ENCODE assay signal across 8 cellular contexts in the genomic region with DNA sequence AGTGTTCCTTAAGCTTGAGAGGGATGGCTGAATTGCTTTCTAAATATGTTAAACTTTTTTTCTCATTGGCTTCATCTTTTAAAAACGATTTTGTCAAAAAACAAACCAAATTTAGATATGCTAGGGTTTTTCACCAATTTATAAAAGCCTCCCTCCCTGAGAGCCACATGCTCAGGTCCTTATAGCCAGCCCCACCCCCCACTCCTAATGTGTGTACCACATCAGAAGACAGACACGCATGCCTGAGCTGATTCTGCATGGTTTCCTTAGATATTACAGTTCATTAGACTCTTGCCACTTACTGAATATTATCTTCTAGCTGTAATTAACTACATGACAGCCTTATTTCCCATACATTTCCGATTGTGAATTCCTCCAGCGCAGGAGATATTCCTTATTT. TPM values are rescaled to one million over a fixed set of nuclear protein-coding genes. Genes with fewer than 3 reads are reported as not detected.
A peak's percentile ranks its signal among the peaks of the same experiment; 100 is the strongest.
DNase-seq lines count a peak whose midpoint lies in the region; ATAC-seq and TF ChIP-seq lines count a peak whose summit lies in the region.

No MANE protein-coding gene starts in this region.

- DNase-seq in BE2C (peak; percentile 62), KBM-7 (peak; percentile 44), fibroblast of mammary gland (ENCODE audit: low read depth) (peak; percentile 44), gastrocnemius medialis (no peak), KG1 (lab: John Stamatoyannopoulos, UW) (no peak), SKM-1 treated with dmso at 0.1 percent for 144 hours (lab: John Stamatoyannopoulos, UW; ENCODE audit: unreplicated experiment) (no peak)
- peak; percentile 66 for DNase-seq in activated CD4-positive, alpha-beta memory T cell treated with anti-CD3 and anti-CD28 coated beads for 36 hours

- intact Hi-C loops in activated CD4-positive, alpha-beta memory T cell treated with anti-CD3 and anti-CD28 coated beads for 36 hours (cut with micrococcal nuclease), result loop anchor here (1.0 to 5.0 kb wide), 4 partner anchors 13 to 262 kb away; no protein-coding TSS in a partner anchor
- intact Hi-C loops in gastrocnemius medialis (cut with DNase I; ENCODE audit: low total_unique reads), result no loop called here

- H3K27ac Mint-ChIP-seq in activated CD4-positive, alpha-beta memory T cell treated with anti-CD3 and anti-CD28 coated beads for 36 hours, result peak overlapping the region; percentile 89

- peak overlapping the region; percentile 89 for H3K4me3 Mint-ChIP-seq in activated CD4-positive, alpha-beta memory T cell treated with anti-CD3 and anti-CD28 coated beads for 36 hours

- no peak for TF ChIP-seq CTCF in BE2C (IDR thresholded peaks at IDR 0.05; ENCODE audit: low read depth, low read length)
- TF ChIP-seq CTCF in fibroblast of mammary gland (conservative IDR thresholded peaks at IDR 0.05; ENCODE audit: control insufficient read depth, insufficient read depth, low read depth, low read length), result no peak
- no peak for TF ChIP-seq CTCF in gastrocnemius medialis (IDR thresholded peaks at IDR 0.05 in 4 of 5, conservative IDR thresholded peaks at IDR 0.05 in 1 of 5)

- peaks cover 69% of the 10 kb centered on the region for H3K4me1 Mint-ChIP-seq in activated CD4-positive, alpha-beta memory T cell treated with anti-CD3 and anti-CD28 coated beads for 36 hours (ENCODE audit: low read depth)

- no peaks in the 10 kb centered on the region for H3K27me3 Mint-ChIP-seq in activated CD4-positive, alpha-beta memory T cell treated with anti-CD3 and anti-CD28 coated beads for 36 hours

- ATAC-seq in gastrocnemius medialis (no peak), HG02763 (IDR thresholded peaks at IDR 0.05; ENCODE audit: unreplicated experiment) (no peak)

- H3K4me1 ChIP-seq in BE2C, result peaks cover 14% of the 10 kb centered on the region
- H3K4me1 ChIP-seq in gastrocnemius medialis, result peaks cover 56 to 57% of the 10 kb centered on the region in 2 donors

- H3K9me3 ChIP-seq in BE2C (no peaks in the 10 kb centered on the region), gastrocnemius medialis (no peaks in the 10 kb centered on the region)

- H3K4me3 ChIP-seq in BE2C (ENCODE audit: low read depth, low read length) (peak overlapping the region; percentile 87), fibroblast of mammary gland (ENCODE audit: control insufficient read depth, low read depth, low read length) (peak overlapping the region; percentile 78), gastrocnemius medialis (peak overlapping the region; percentile 56 to 81 (median 72))

- peak overlapping the region; percentile 85 to 96 (median 92) for H3K27ac ChIP-seq in gastrocnemius medialis

- H3K36me3 ChIP-seq in BE2C (peaks cover 7% of the 10 kb centered on the region), gastrocnemius medialis (no peaks in the 10 kb centered on the region)

- H3K9me3 Mint-ChIP-seq in activated CD4-positive, alpha-beta memory T cell treated with anti-CD3 and anti-CD28 coated beads for 36 hours, result no peaks in the 10 kb centered on the region

- POLR2A ChIA-PET in activated CD4-positive, alpha-beta memory T cell treated with anti-CD3 and anti-CD28 coated beads for 36 hours (lab: Charles Lee), result interaction anchor here (1.1 to 1.4 kb wide), 2 partner anchors 72 to 426 kb away, joined by 3 to 7 read pairs; partner anchors contain the start of gene ZNF425

- in situ Hi-C loops in KBM-7 (cut with MboI; ENCODE audit: low pct_unique_long_range_greater_than_20kb, low sequenced_read_pairs) (no loop called here), gastrocnemius medialis (cut with MboI; ENCODE audit: low sequenced_read_pairs in 4 of 4) (loop anchor here in 2 of 4 donors (25.0 kb wide), 1 partner anchor 262 kb away; no protein-coding TSS in a partner anchor)

- H3K27me3 ChIP-seq in BE2C, result peaks cover 4% of the 10 kb centered on the region
- no peaks in the 10 kb centered on the region for H3K27me3 ChIP-seq in gastrocnemius medialis

- no peak for TF ChIP-seq POLR2A in gastrocnemius medialis (IDR thresholded peaks at IDR 0.05)

- H3K36me3 Mint-ChIP-seq in activated CD4-positive, alpha-beta memory T cell treated with anti-CD3 and anti-CD28 coated beads for 36 hours, result peaks cover 6% of the 10 kb centered on the region

- CTCF ChIA-PET in activated CD4-positive, alpha-beta memory T cell treated with anti-CD3 and anti-CD28 coated beads for 36 hours (lab: Charles Lee), result no interaction called here

RNA-seq across cellular contexts. Expression of gene CUL1, which starts 2.0 kb away (rescaled TPM):
- polyA plus RNA-seq in BE2C (2012; ENCODE audit: insufficient read depth, insufficient read length, low read depth), result 31.4 TPM
- total RNA-seq in activated CD4-positive, alpha-beta memory T cell treated with anti-CD3 and anti-CD28 coated beads for 36 hours, result 10 to 100 TPM; 64.7 to 69.6 TPM
- 100 to 1,000 TPM in 1 of 4 donors, 10 to 100 TPM in 3; 78.7 to 101 (median 84.6) TPM for total RNA-seq in gastrocnemius medialis

Comparison
In these comparisons a context has a peak if more than half of its experiments do, and no peak if none do; other contexts are left out.
1. DNase-seq: peak in BE2C (single experiment), KBM-7 (single experiment), activated CD4-positive, alpha-beta memory T cell treated with anti-CD3 and anti-CD28 coated beads for 36 hours (single experiment) and fibroblast of mammary gland (single experiment); none in gastrocnemius medialis (0 of 2), KG1 (single experiment) and SKM-1 treated with dmso at 0.1 percent for 144 hours (single experiment).
2. Peak in every context shown above with its lines, with median percentiles within 50 percentile points of each other: H3K4me3 ChIP-seq.